8 cellular contexts compared by ENCODE assay signal in genomic region chr1:10211805-10212405, GRCh38. TPM values are rescaled to one million over a fixed set of nuclear protein-coding genes. Genes with fewer than 3 reads are reported as not detected.
DNase-seq lines count a peak whose midpoint lies in the region; ATAC-seq, FAIRE-seq and TF ChIP-seq lines count a peak whose summit lies in the region.

No MANE protein-coding gene starts in this region.

- ATAC-seq in K562 (peak; percentile 28), left lung (no peak), HG03196 (IDR thresholded peaks at IDR 0.05; ENCODE audit: unreplicated experiment) (no peak), HG02678 (IDR thresholded peaks at IDR 0.05; ENCODE audit: unreplicated experiment) (no peak)

- TF ChIP-seq EP300 in K562 (IDR thresholded peaks at IDR 0.05; ENCODE audit: low read length) = no peak

- peak overlapping the region; percentile 80 for H3K4me3 ChIP-seq in MG63
- peak overlapping the region; percentile 70 for H3K4me3 ChIP-seq in K562
- H3K4me3 ChIP-seq in left lung = peak overlapping the region; percentile 81 to 89
- peak overlapping the region in 1 of 3 donors; percentile 73 for H3K4me3 ChIP-seq in thyroid gland (replicated peaks in 1 of 3)

- TF ChIP-seq CTCF in K562 (IDR thresholded peaks at IDR 0.05 in 2 of 3, conservative IDR thresholded peaks at IDR 0.05 in 1 of 3; ENCODE audit: insufficient read depth in 2 of 3, low read depth in 1 of 3, low read length in 3 of 3) = no peak
- TF ChIP-seq CTCF in left lung (IDR thresholded peaks at IDR 0.05) = no peak
- no peak for TF ChIP-seq CTCF in thyroid gland (IDR thresholded peaks at IDR 0.05)

- CTCF ChIA-PET in K562 (lab: Yijun Ruan, JAX; ENCODE audit: low intra/inter-chr PET ratio) = no interaction called here

- H3K9me3 ChIP-seq in MG63 (no peaks in the 10 kb centered on the region), K562 (replicated peaks; ENCODE audit: control insufficient read depth, insufficient read depth, low read depth, low read length) (no peaks in the 10 kb centered on the region), left lung (no peaks in the 10 kb centered on the region), thyroid gland (no peaks in the 10 kb centered on the region)

- TF ChIP-seq POLR2A in K562 (conservative IDR thresholded peaks at IDR 0.05) (no peak), thyroid gland (IDR thresholded peaks at IDR 0.05) (no peak)

- H3K27ac ChIP-seq in K562 (ENCODE audit: extremely low read depth, low read depth, low read length) (peak overlapping the region; percentile 73), left lung (peak overlapping the region; percentile 99), thyroid gland (peak overlapping the region; percentile 50 to 95 (median 90))

- TF ChIP-seq RAD21 in K562 (CRISPR knock-in tag; conservative IDR thresholded peaks at IDR 0.05 in 1 of 2, IDR thresholded peaks at IDR 0.05 in 1 of 2) = no peak

- FAIRE-seq in K562 (lab: Jason Lieb, UNC) = peak; percentile 65

- H3K4me1 ChIP-seq in K562 (replicated peaks in 1 of 2; ENCODE audit: control insufficient read depth in 2 of 2, insufficient read depth in 2 of 2, low read length in 2 of 2) (peaks cover 17 to 23% of the 10 kb centered on the region in 2 experiments), left lung (peaks cover 28 to 62% of the 10 kb centered on the region in 2 donors), thyroid gland (peaks cover 18 to 41% of the 10 kb centered on the region in 2 donors)

- intact Hi-C loops in K562 (cut with micrococcal nuclease) (loop anchor here (5.0 kb wide), 2 partner anchors 110 to 215 kb away; no protein-coding TSS in a partner anchor), left lung (cut with DNase I) (no loop called here), thyroid gland (cut with DNase I) (loop anchor here (10.0 kb wide), 1 partner anchor 123 kb away; no protein-coding TSS in a partner anchor)

- H4K20me1 ChIP-seq in K562 (replicated peaks; ENCODE audit: control insufficient read depth, insufficient read depth, low read length) = no peaks in the 10 kb centered on the region; the same call in 1 of the 2 replicates

- H3K79me2 ChIP-seq in K562 (ENCODE audit: control insufficient read depth, insufficient read depth, low read length) = peaks cover 34% of the 10 kb centered on the region

- WGBS in K562 (ENCODE audit: insufficient coverage, low coverage, missing lambda C conversion rate) = 6% methylated on average over 11 of the region's 11 CpGs
- WGBS in thyroid gland, 2 donors = 27 to 35% methylated on average over 11 of the region's 11 CpGs

- peak overlapping the region; percentile 88 for H2AFZ ChIP-seq in K562 (ENCODE audit: low read depth, low read length)

- BruUV-seq in K562 (replicated peaks; lab: Mats Ljungman, UMichigan) = no TSS peak

- POLR2A ChIA-PET in K562 (lab: Yijun Ruan, JAX) = interaction anchor here (0.6 to 3.1 kb wide), 12 partner anchors 9 to 1249 kb away, joined by 3 to 19 read pairs (median 3); no protein-coding TSS in a partner anchor

- in situ Hi-C loops in K562 (cut with MboI) = no loop called here

- peak; percentile 44 for DNase-seq in DMS114 treated with DMSO at 0.1 percent for 48 hours (lab: John Stamatoyannopoulos, UW; ENCODE audit: unreplicated experiment)
- no peak for DNase-seq in MG63
- peak in 2 of 4 experiments; percentile 32 to 60 for DNase-seq in K562 (ENCODE audit: extremely low read depth in 1 of 4, low spot score in 3 of 4)
- DNase-seq in left lung = no peak
- no peak for DNase-seq in thyroid gland
- no peak for DNase-seq in SKM-1 (lab: John Stamatoyannopoulos, UW; ENCODE audit: unreplicated experiment)

- peak overlapping the region; percentile 99 for H3K4me2 ChIP-seq in K562 (ENCODE audit: insufficient read depth, low read length)

- no peaks in the 10 kb centered on the region for H3K9me1 ChIP-seq in K562 (ENCODE audit: control insufficient read depth, insufficient read depth, low read length)

- peaks cover 7% of the 10 kb centered on the region; the same call in 1 of the 2 replicates for H3K36me3 ChIP-seq in MG63
- no peaks in the 10 kb centered on the region for H3K36me3 ChIP-seq in K562 (ENCODE audit: control insufficient read depth, insufficient read depth, low read length)
- no peaks in the 10 kb centered on the region for H3K36me3 ChIP-seq in left lung
- H3K36me3 ChIP-seq in thyroid gland = no peaks in the 10 kb centered on the region

- H3K27me3 ChIP-seq in MG63 = no peaks in the 10 kb centered on the region
- H3K27me3 ChIP-seq in K562 (ENCODE audit: control insufficient read depth in 2 of 2, insufficient read depth in 2 of 2, low read length in 2 of 2) = peaks cover 0 to 8% of the 10 kb centered on the region in 2 experiments; a peak in 1 of 5 replicates
- H3K27me3 ChIP-seq in left lung = no peaks in the 10 kb centered on the region
- H3K27me3 ChIP-seq in thyroid gland = no peaks in the 10 kb centered on the region

- H3K9ac ChIP-seq in K562 (ENCODE audit: insufficient read depth in 1 of 2, low read depth in 2 of 2, low read length in 2 of 2) = peak overlapping the region; percentile 60 to 98; a peak in 3 of 4 replicates

TF ChIP-seq in K562, 482 proteins besides CTCF, POLR2A, EP300 and RAD21 (continues in another document):
- no peak for TF ChIP-seq E2F8 (IDR thresholded peaks at IDR 0.05; ENCODE audit: low read depth, partially characterized antibody)
- no peak for TF ChIP-seq ARID4B (CRISPR knock-in tag; IDR thresholded peaks at IDR 0.05)
- TF ChIP-seq ZNF124 (CRISPR knock-in tag; IDR thresholded peaks at IDR 0.05) = no peak

RNA-seq across cellular contexts. Expression of gene KIF1B, which starts 1.5 kb away (rescaled TPM):
- 18.1 and 25.7 TPM in 2 replicates for total RNA-seq in MG63 (2014; rRNA removed; shearing (Covaris generic); ENCODE audit: low replicate concordance)
- 31.2 and 82.9 TPM in 2 replicates for total RNA-seq in K562 (2011; cell fraction: chromatin; rRNA removed; ENCODE audit: low replicate concordance)
- total RNA-seq in K562 (2011; cell fraction: nucleolus; rRNA removed) = 17.6 and 18.5 TPM in 2 replicates
- total RNA-seq in K562 (2011; cell fraction: nucleoplasm; rRNA removed) = 35.7 and 51.7 TPM in 2 replicates
- total RNA-seq in K562 (2014; rRNA removed) = 8.9 and 12.3 TPM in 2 replicates
- total RNA-seq in K562 (2014; rRNA removed; fragmentation: Illumina TruSeq; extraction: Trizol) = 14.8 and 16.0 TPM in 2 replicates
- 11.1 and 13.2 TPM in 2 replicates for total RNA-seq in K562 (2015; rRNA removed; fragmentation: Illumina TruSeq; extraction: Trizol)
- total RNA-seq in K562 (2021) = 19.8 and 20.0 TPM in 2 replicates
- polyA plus RNA-seq in K562 (2011; rRNA removed) = 11.9 and 14.8 TPM in 2 replicates
- 8.2 and 12.3 TPM in 2 replicates for polyA plus RNA-seq in K562 (2011; cell fraction: cytosol; rRNA removed)
- polyA plus RNA-seq in K562 (2011; cell fraction: nucleus; rRNA removed) = 10.1 and 10.2 TPM in 2 replicates
- 9.4 and 12.2 TPM in 2 replicates for polyA plus RNA-seq in K562 (2012)
- 14.8 and 15.8 TPM in 2 replicates for polyA plus RNA-seq in K562 (2014; fragmentation: Illumina TruSeq; extraction: Trizol)
- 1 to 10 TPM; 2.8 to 3.1 TPM for polyA plus RNA-seq in K562 (2014; fragmentation: Nextera tagmentation; extraction: Ambion mirVana)
- 8.9 and 9.6 TPM in 2 replicates for polyA plus RNA-seq in K562 (2014; rRNA removed)
- polyA minus RNA-seq in K562 (2011; rRNA and poly(A)+ RNA removed) = 25.2 and 29.9 TPM in 2 replicates
- 14.1 and 16.4 TPM in 2 replicates for polyA minus RNA-seq in K562 (2011; cell fraction: cytosol; rRNA and poly(A)+ RNA removed)
- 9.7 and 22.9 TPM in 2 replicates for polyA minus RNA-seq in K562 (2011; cell fraction: nucleus; rRNA and poly(A)+ RNA removed)
- total RNA-seq in left lung = 10 to 100 TPM; 45.0 to 46.7 TPM
- total RNA-seq in thyroid gland = 10 to 100 TPM; 51.7 to 70.5 (median 53.5) TPM

Comparison
In these comparisons a context has a peak if more than half of its experiments do, and no peak if none do; other contexts are left out.
1. intact Hi-C loops: an anchor here in K562 (5.0 kb wide) and thyroid gland (10.0 kb wide); none called in left lung.